In the genomic region with DNA sequence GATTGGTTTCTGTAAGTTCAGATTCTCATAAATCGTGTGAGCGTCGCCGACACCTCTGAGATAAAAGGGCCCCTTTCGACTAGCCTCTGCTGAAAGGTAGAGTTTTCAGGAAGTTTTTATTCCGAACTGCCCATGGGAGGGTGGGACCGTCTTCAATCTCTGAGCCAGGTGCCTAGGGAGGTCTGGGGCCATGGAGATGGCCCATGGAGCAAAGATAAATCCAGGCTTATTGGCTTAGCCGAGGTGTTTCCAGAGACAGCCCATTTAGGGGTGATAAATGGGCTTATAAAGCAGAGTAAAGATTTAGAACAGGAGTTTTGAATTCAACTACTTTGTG, we compare ENCODE assay signal across 7 cellular contexts. TPM values are rescaled to one million over a fixed set of nuclear protein-coding genes. Genes with fewer than 3 reads are reported as not detected.
DNase-seq lines count a peak whose midpoint lies in the region; ATAC-seq, FAIRE-seq and TF ChIP-seq lines count a peak whose summit lies in the region.

No MANE protein-coding gene starts in this region.

- no peak for TF ChIP-seq RAD21 in HepG2 (CRISPR knock-in tag; IDR thresholded peaks at IDR 0.05)

- CTCF ChIA-PET in HepG2 (lab: Yijun Ruan, JAX; ENCODE audit: low intra/inter-chr PET ratio, low total read pairs): no interaction called here

- H3K4me2 ChIP-seq in HepG2 (ENCODE audit: low read depth, low read length): peak overlapping the region; percentile 75

- peak overlapping the region; percentile 83 to 93 (median 84) for H3K4me3 ChIP-seq in HepG2 (replicated peaks in 1 of 3; ENCODE audit: insufficient read depth in 1 of 3, low read depth in 2 of 3, low read length in 3 of 3)

- H3K36me3 ChIP-seq in HepG2 (replicated peaks in 1 of 2; ENCODE audit: control insufficient read depth in 1 of 2, insufficient read depth in 2 of 2, low read length in 2 of 2): peaks cover 0 to 4% of the 10 kb centered on the region in 2 experiments; a peak in 1 of 5 replicates

- H3K4me1 ChIP-seq in HepG2 (ENCODE audit: insufficient read depth, low read length): peaks cover 24% of the 10 kb centered on the region

- H3K27me3 ChIP-seq in HepG2 (ENCODE audit: control insufficient read depth in 1 of 2, insufficient read depth in 2 of 2, low read length in 2 of 2): no peaks in the 10 kb centered on the region; a peak in 1 of 5 replicates

- no peak for FAIRE-seq in HepG2 (lab: Jason Lieb, UNC)

- BruUV-seq in HepG2 (replicated peaks; lab: Mats Ljungman, UMichigan): TSS peak; percentile 65

- TF ChIP-seq POLR2A in HepG2 (IDR thresholded peaks at IDR 0.05; ENCODE audit: insufficient read depth in 1 of 2, low read depth in 2 of 2, low read length in 2 of 2): no peak

- peak overlapping the region; percentile 75 for H3K9ac ChIP-seq in HepG2 (ENCODE audit: insufficient read depth, low read depth, low read length)

- POLR2A ChIA-PET in HepG2 (lab: Yijun Ruan, JAX): no interaction called here

- H3K4me3 Mint-ChIP-seq in type B pancreatic cell: peak overlapping the region; percentile 98

- H3K27me3 Mint-ChIP-seq in type B pancreatic cell: no peaks in the 10 kb centered on the region

- no peaks in the 10 kb centered on the region for H3K9me3 Mint-ChIP-seq in activated naive CD4-positive, alpha-beta T cell treated with anti-CD3 and anti-CD28 coated beads, Interleukin-2, amount 50 U/mL, for 72 hours
- H3K9me3 Mint-ChIP-seq in type B pancreatic cell: no peaks in the 10 kb centered on the region

- peak overlapping the region; percentile 96 for H2AFZ ChIP-seq in HepG2 (ENCODE audit: low read length)

- peak; percentile 3 for ATAC-seq in GM19328 (IDR thresholded peaks at IDR 0.05; ENCODE audit: unreplicated experiment)
- ATAC-seq in HG03066 (IDR thresholded peaks at IDR 0.05; ENCODE audit: low read depth, unreplicated experiment): peak; percentile 3
- ATAC-seq in activated naive CD4-positive, alpha-beta T cell treated with anti-CD3 and anti-CD28 coated beads, Interleukin-2, amount 50 U/mL, for 72 hours: peak; percentile 4 to 11
- peak; percentile 60 for ATAC-seq in HepG2

- 0% methylated on average over 2 of the region's 8 CpGs for WGBS in HepG2 (ENCODE audit: low lambda C conversion rate)

- no peak for DNase-seq in activated naive CD4-positive, alpha-beta T cell treated with anti-CD3 and anti-CD28 coated beads, Interleukin-2, amount 50 U/mL, for 72 hours (ENCODE audit: low spot score in 2 of 2)
- DNase-seq in HepG2 (ENCODE audit: low spot score) (no peak), type B pancreatic cell (ENCODE audit: extremely low spot score, unreplicated experiment) (no peak), medulla oblongata (ENCODE audit: extremely low spot score) (no peak), activated gamma-delta T cell (lab: John Stamatoyannopoulos, UW) (no peak)

- no peaks in the 10 kb centered on the region for H3K9me3 ChIP-seq in HepG2 (ENCODE audit: low read length)

- TF ChIP-seq CTCF in HepG2 (CRISPR knock-in tag; IDR thresholded peaks at IDR 0.05) (no peak), type B pancreatic cell (conservative IDR thresholded peaks at IDR 0.05) (no peak)

- intact Hi-C loops in HepG2 (cut with micrococcal nuclease; ENCODE audit: unreplicated experiment): loop anchor here (2.0 to 10.0 kb wide), 2 partner anchors 310 to 542 kb away; partner anchors contain the start of genes ATP6V1A, NAA50 and SPICE1

- no peak for TF ChIP-seq EP300 in HepG2 (IDR thresholded peaks at IDR 0.05; ENCODE audit: low read depth in 2 of 2, low read length in 2 of 2)
- TF ChIP-seq EP300 in HepG2 (CRISPR knock-in tag; IDR thresholded peaks at IDR 0.05; ENCODE audit: borderline replicate concordance): no peak

- H3K27ac Mint-ChIP-seq in activated naive CD4-positive, alpha-beta T cell treated with anti-CD3 and anti-CD28 coated beads, Interleukin-2, amount 50 U/mL, for 72 hours: peak overlapping the region; percentile 94 to 98
- H3K27ac Mint-ChIP-seq in type B pancreatic cell: peak overlapping the region; percentile 95

- H3K36me3 Mint-ChIP-seq in activated naive CD4-positive, alpha-beta T cell treated with anti-CD3 and anti-CD28 coated beads, Interleukin-2, amount 50 U/mL, for 72 hours: peaks cover 18 to 26% of the 10 kb centered on the region in 2 donors
- H3K36me3 Mint-ChIP-seq in type B pancreatic cell: peaks cover 4% of the 10 kb centered on the region

- H4K20me1 ChIP-seq in HepG2 (ENCODE audit: insufficient read depth, low read length): no peaks in the 10 kb centered on the region

- peaks cover 3% of the 10 kb centered on the region for H3K4me1 Mint-ChIP-seq in type B pancreatic cell (ENCODE audit: unreplicated experiment)

- H3K79me2 ChIP-seq in HepG2 (ENCODE audit: insufficient read depth, low read length): peaks cover 47% of the 10 kb centered on the region

- peak overlapping the region; percentile 73 for H3K27ac ChIP-seq in HepG2 (ENCODE audit: extremely low read length, insufficient read depth, low read length)

- in situ Hi-C loops in HepG2 (cut with HindIII; ENCODE audit: extremely low pct_ligation_motif_present, low pct_unique_long_range_greater_than_20kb): no loop called here

TF ChIP-seq in HepG2, 621 proteins besides CTCF, POLR2A, EP300 and RAD21 (continues in another document):
- TF ChIP-seq ELF3 (CRISPR knock-in tag; IDR thresholded peaks at IDR 0.05): no peak
- TF ChIP-seq, protein P1, sequence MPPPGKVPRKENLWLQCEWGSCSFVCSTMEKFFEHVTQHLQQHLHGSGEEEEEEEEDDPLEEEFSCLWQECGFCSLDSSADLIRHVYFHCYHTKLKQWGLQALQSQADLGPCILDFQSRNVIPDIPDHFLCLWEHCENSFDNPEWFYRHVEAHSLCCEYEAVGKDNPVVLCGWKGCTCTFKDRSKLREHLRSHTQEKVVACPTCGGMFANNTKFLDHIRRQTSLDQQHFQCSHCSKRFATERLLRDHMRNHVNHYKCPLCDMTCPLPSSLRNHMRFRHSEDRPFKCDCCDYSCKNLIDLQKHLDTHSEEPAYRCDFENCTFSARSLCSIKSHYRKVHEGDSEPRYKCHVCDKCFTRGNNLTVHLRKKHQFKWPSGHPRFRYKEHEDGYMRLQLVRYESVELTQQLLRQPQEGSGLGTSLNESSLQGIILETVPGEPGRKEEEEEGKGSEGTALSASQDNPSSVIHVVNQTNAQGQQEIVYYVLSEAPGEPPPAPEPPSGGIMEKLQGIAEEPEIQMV (CRISPR knock-in tag; IDR thresholded peaks at IDR 0.05; ENCODE audit: low read depth): no peak

RNA-seq across cellular contexts. Expression of gene QTRT2, which starts 0.4 kb away (rescaled TPM):
- 10 to 100 TPM; 28.9 to 38.0 TPM for total RNA-seq in activated naive CD4-positive, alpha-beta T cell treated with anti-CD3 and anti-CD28 coated beads, Interleukin-2, amount 50 U/mL, for 72 hours
- total RNA-seq in HepG2 (2016; rRNA removed; fragmentation: Illumina TruSeq; extraction: Trizol): 33.4 and 38.0 TPM in 2 replicates
- 11.0 and 12.1 TPM in 2 replicates for total RNA-seq in HepG2 (2016; cell fraction: cytosol; rRNA removed; fragmentation: Illumina TruSeq; extraction: Trizol; ENCODE audit: low read depth)
- 36.8 and 38.6 TPM in 2 replicates for total RNA-seq in HepG2 (2016; cell fraction: insoluble cytoplasmic fraction; rRNA removed; fragmentation: Illumina TruSeq; extraction: Trizol)
- total RNA-seq in HepG2 (2016; cell fraction: membrane; rRNA removed; fragmentation: Illumina TruSeq; extraction: Trizol): 23.6 and 28.2 TPM in 2 replicates
- total RNA-seq in HepG2 (2016; cell fraction: nucleus; rRNA removed; fragmentation: Illumina TruSeq; extraction: Trizol): 43.9 and 45.3 TPM in 2 replicates
- 6.6 and 7.1 TPM in 2 replicates for polyA plus RNA-seq in HepG2 (2011; rRNA removed)
- polyA plus RNA-seq in HepG2 (2011; cell fraction: cytosol; rRNA removed): 4.1 and 6.0 TPM in 2 replicates
- polyA plus RNA-seq in HepG2 (2011; cell fraction: nucleus; rRNA removed): 5.6 and 6.7 TPM in 2 replicates
- polyA plus RNA-seq in HepG2 (2012): 10.0 and 10.9 TPM in 2 replicates
- polyA plus RNA-seq in HepG2 (2016; cell fraction: cytosol; fragmentation: Illumina TruSeq; extraction: Trizol; ENCODE audit: low read depth): 1.2 and 1.3 TPM in 2 replicates
- polyA plus RNA-seq in HepG2 (2016; cell fraction: insoluble cytoplasmic fraction; fragmentation: Illumina TruSeq; extraction: Trizol; ENCODE audit: low read depth): 22.8 and 23.8 TPM in 2 replicates
- 3.5 and 3.9 TPM in 2 replicates for polyA plus RNA-seq in HepG2 (2016; cell fraction: membrane; fragmentation: Illumina TruSeq; extraction: Trizol; ENCODE audit: low read depth)
- polyA plus RNA-seq in HepG2 (2016; cell fraction: nucleus; fragmentation: Illumina TruSeq; extraction: Trizol; ENCODE audit: insufficient read depth, low read depth): 28.1 and 37.6 TPM in 2 replicates
- 13.2 and 38.2 TPM in 2 replicates for polyA minus RNA-seq in HepG2 (2011; rRNA and poly(A)+ RNA removed; ENCODE audit: low replicate concordance)
- 9.9 and 12.2 TPM in 2 replicates for polyA minus RNA-seq in HepG2 (2011; cell fraction: cytosol; rRNA and poly(A)+ RNA removed)
- polyA minus RNA-seq in HepG2 (2011; cell fraction: nucleus; rRNA and poly(A)+ RNA removed): 31.5 and 45.8 TPM in 2 replicates
- total RNA-seq in type B pancreatic cell (ENCODE audit: low replicate concordance): 35.0 and 36.6 TPM in 2 replicates

RNA-seq across cellular contexts. Expression of gene CCDC191, which starts 0.7 kb away (rescaled TPM):
- 1 to 10 TPM in 1 of 2 donors, under 1 TPM in 1; 0.77 to 4.0 TPM for total RNA-seq in activated naive CD4-positive, alpha-beta T cell treated with anti-CD3 and anti-CD28 coated beads, Interleukin-2, amount 50 U/mL, for 72 hours
- total RNA-seq in HepG2 (2016; rRNA removed; fragmentation: Illumina TruSeq; extraction: Trizol) (1.2 and 1.4 TPM in 2 replicates), type B pancreatic cell (ENCODE audit: low replicate concordance) (4.7 and 8.4 TPM in 2 replicates)
- 1.1 and 1.3 TPM in 2 replicates for total RNA-seq in HepG2 (2016; cell fraction: cytosol; rRNA removed; fragmentation: Illumina TruSeq; extraction: Trizol; ENCODE audit: low read depth)
- total RNA-seq in HepG2 (2016; cell fraction: insoluble cytoplasmic fraction; rRNA removed; fragmentation: Illumina TruSeq; extraction: Trizol): 0.74 and 1.2 TPM in 2 replicates
- 0.34 and 0.49 TPM in 2 replicates for total RNA-seq in HepG2 (2016; cell fraction: membrane; rRNA removed; fragmentation: Illumina TruSeq; extraction: Trizol)
- 2.2 and 2.3 TPM in 2 replicates for total RNA-seq in HepG2 (2016; cell fraction: nucleus; rRNA removed; fragmentation: Illumina TruSeq; extraction: Trizol)
- polyA plus RNA-seq in HepG2 (2011; rRNA removed): 0.69 and 0.91 TPM in 2 replicates
- polyA plus RNA-seq in HepG2 (2011; cell fraction: cytosol; rRNA removed): 0.16 and 0.24 TPM in 2 replicates
- 1.3 and 1.7 TPM in 2 replicates for polyA plus RNA-seq in HepG2 (2011; cell fraction: nucleus; rRNA removed)
- polyA plus RNA-seq in HepG2 (2012): 0.71 and 1.9 TPM in 2 replicates
- polyA plus RNA-seq in HepG2 (2016; cell fraction: cytosol; fragmentation: Illumina TruSeq; extraction: Trizol; ENCODE audit: low read depth): 0.03 TPM in 2 replicates
- 0.59 and 0.84 TPM in 2 replicates for polyA plus RNA-seq in HepG2 (2016; cell fraction: insoluble cytoplasmic fraction; fragmentation: Illumina TruSeq; extraction: Trizol; ENCODE audit: low read depth)
- polyA plus RNA-seq in HepG2 (2016; cell fraction: membrane; fragmentation: Illumina TruSeq; extraction: Trizol; ENCODE audit: low read depth): 0.07 and 0.14 TPM in 2 replicates
- polyA plus RNA-seq in HepG2 (2016; cell fraction: nucleus; fragmentation: Illumina TruSeq; extraction: Trizol; ENCODE audit: insufficient read depth, low read depth): 2.0 and 3.5 TPM in 2 replicates
- polyA minus RNA-seq in HepG2 (2011; rRNA and poly(A)+ RNA removed; ENCODE audit: low replicate concordance): 0.14 and 0.40 TPM in 2 replicates
- not detected in 2 replicates for polyA minus RNA-seq in HepG2 (2011; cell fraction: cytosol; rRNA and poly(A)+ RNA removed)
- 1.8 and 3.5 TPM in 2 replicates for polyA minus RNA-seq in HepG2 (2011; cell fraction: nucleus; rRNA and poly(A)+ RNA removed)

Comparison
In these comparisons a context has a peak if more than half of its experiments do, and no peak if none do; other contexts are left out.
1. ATAC-seq: peak in every context shown above with its lines; median percentile 60 in HepG2; 8 in activated naive CD4-positive, alpha-beta T cell treated with anti-CD3 and anti-CD28 coated beads, Interleukin-2, amount 50 U/mL, for 72 hours; 3 in GM19328; 3 in HG03066.